In the genomic region with DNA sequence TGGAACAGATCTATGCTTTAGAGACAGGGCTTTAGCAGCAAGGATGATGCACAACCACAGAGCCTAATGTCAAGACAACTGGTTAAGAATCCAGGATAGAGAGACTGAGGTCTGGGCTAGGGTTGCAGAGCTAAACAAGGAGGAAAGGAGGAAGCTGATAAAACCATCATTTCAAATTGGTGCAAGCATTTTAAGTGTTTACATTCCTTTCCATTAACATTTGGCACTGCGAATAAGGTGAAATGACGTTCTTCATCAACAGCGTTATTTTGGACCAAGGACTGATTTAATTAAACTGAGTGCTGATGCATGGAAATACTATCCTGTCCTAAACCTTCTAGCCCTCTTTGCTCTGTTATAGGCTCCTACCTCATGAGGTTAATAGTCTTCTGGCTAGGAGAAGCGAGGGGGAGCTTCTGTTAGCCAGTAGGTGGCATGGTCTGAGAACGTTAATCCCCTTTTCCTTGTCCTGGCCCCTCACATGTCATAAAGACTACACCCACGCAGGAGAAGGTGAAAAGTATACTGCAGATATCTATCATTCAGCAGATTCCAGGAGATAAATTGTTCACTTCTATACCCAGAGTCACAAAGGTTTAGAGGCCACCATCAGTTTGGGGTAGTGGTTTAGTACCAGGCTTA, we compare ENCODE assay signal across 14 cellular contexts. TPM values are rescaled to one million over a fixed set of nuclear protein-coding genes. Genes with fewer than 3 reads are reported as not detected.
DNase-seq lines count a peak whose midpoint lies in the region; ATAC-seq and TF ChIP-seq lines count a peak whose summit lies in the region.
"Had no signal": no experiment of that assay in that cellular context is flagged by ENCODE, and none has a peak within 500 bp of the region (broad histone marks: within the 10 kb centered on the region; RNA-seq: fewer than 3 reads in every experiment).

No MANE protein-coding gene starts in this region.

- intact Hi-C loops in left ventricle myocardium superior (cut with micrococcal nuclease), result no loop called here

- H3K27ac Mint-ChIP-seq in HFFc6 (no peak overlapping the region), osteocyte (ENCODE audit: unreplicated experiment) (no peak overlapping the region)

- no peak overlapping the region for H3K4me3 Mint-ChIP-seq in HFFc6
- H3K4me3 Mint-ChIP-seq in osteocyte (ENCODE audit: unreplicated experiment), result no peak overlapping the region

- peaks cover 3% of the 10 kb centered on the region for H3K27me3 ChIP-seq in AG04450 (ENCODE audit: control insufficient read depth, insufficient read depth, low read length)
- H3K27me3 ChIP-seq: body of pancreas, Peyer's patch had no signal

- peak; percentile 76 for ATAC-seq in left ventricle myocardium superior
- ATAC-seq: body of pancreas, esophagus mucosa had no signal

- H3K4me1 Mint-ChIP-seq in HFFc6 (ENCODE audit: low read depth), result no peaks in the 10 kb centered on the region; the same call in 1 of the 2 replicates
- H3K4me1 Mint-ChIP-seq in osteocyte (ENCODE audit: unreplicated experiment), result no peaks in the 10 kb centered on the region

- POLR2A ChIA-PET in AG04450 (lab: Yijun Ruan, JAX), result no interaction called here

- CTCF ChIA-PET in AG04450 (lab: Charles Lee), result interaction anchor here (2.7 kb wide), 1 partner anchor 285 kb away, joined by 7 read pairs; no protein-coding TSS in a partner anchor

- H3K9me3 Mint-ChIP-seq in HFFc6, result no peaks in the 10 kb centered on the region
- no peaks in the 10 kb centered on the region for H3K9me3 Mint-ChIP-seq in osteocyte (ENCODE audit: unreplicated experiment)

- H3K27ac ChIP-seq in AG04450 (ENCODE audit: low read depth, low read length), result no peak overlapping the region
- H3K27ac ChIP-seq: body of pancreas, Peyer's patch had no signal

- H3K36me3 Mint-ChIP-seq in HFFc6 (ENCODE audit: low read depth) (no peaks in the 10 kb centered on the region), osteocyte (ENCODE audit: unreplicated experiment) (no peaks in the 10 kb centered on the region)

- TF ChIP-seq CTCF in AG04450 (IDR thresholded peaks at IDR 0.05; ENCODE audit: low read depth, low read length) (0 out of 2 replicates have a peak, but pooled peaks have one; percentile 5), HFFc6 (IDR thresholded peaks at IDR 0.05) (peak; percentile 26; the same call in 1 of the 2 replicates), osteocyte (IDR thresholded peaks at IDR 0.05) (no peak)

- no peaks in the 10 kb centered on the region for H3K9me3 ChIP-seq in AG04450 (ENCODE audit: control insufficient read depth, insufficient read depth, low read length)
- H3K9me3 ChIP-seq: body of pancreas, Peyer's patch had no signal

- no peak overlapping the region for H3K4me3 ChIP-seq in AG04450 (ENCODE audit: low read depth, low read length)
- H3K4me3 ChIP-seq: body of pancreas, Peyer's patch had no signal

- no peak for DNase-seq in AG04450 (ENCODE audit: low read depth, low spot score)
- no peak for DNase-seq in HFFc6
- DNase-seq in SK-N-DZ (ENCODE audit: low spot score), result peak; percentile 30
- DNase-seq in left ventricle myocardium superior, result no peak
- no peak for DNase-seq in hippocampal formation (lab: John Stamatoyannopoulos, UW)
- DNase-seq in activated gamma-delta T cell treated with Interleukin-2 at 50 U/mL for 16 hours, result no peak
- no peak for DNase-seq in osteocyte (ENCODE audit: extremely low spot score, unreplicated experiment)
- DNase-seq in NK-92 (lab: John Stamatoyannopoulos, UW; ENCODE audit: unreplicated experiment), result no peak
- DNase-seq: body of pancreas, NCI-H1417 treated with DMSO at 0.1 percent for 48 hours, Peyer's patch, posterior cingulate gyrus, substantia nigra had no signal

- peaks cover 16% of the 10 kb centered on the region for H3K27me3 Mint-ChIP-seq in HFFc6 (ENCODE audit: insufficient read depth)
- peaks cover 8% of the 10 kb centered on the region for H3K27me3 Mint-ChIP-seq in osteocyte (ENCODE audit: unreplicated experiment)

RNA-seq across cellular contexts. Expression of a gene that starts 7.6 kb away (rescaled TPM):
- polyA plus RNA-seq in AG04450 (2011; rRNA removed), result 21.0 and 29.5 TPM in 2 replicates
- polyA minus RNA-seq in AG04450 (2011; rRNA and poly(A)+ RNA removed), result 4.1 and 7.0 TPM in 2 replicates
- 10 to 100 TPM in 1 of 6 experiments, 1 to 10 TPM in 5; 4.0 to 10.2 (median 8.5) TPM for total RNA-seq in HFFc6 (2021; fragmentation: NEBNext Ultra II Directional; extraction: Animal tissue kit (Norgen Biotek cat#: 25700))
- polyA plus RNA-seq in SK-N-DZ (2014; cell fraction: cytosol; rRNA removed), result 17.9 and 22.2 TPM in 2 replicates
- polyA plus RNA-seq in SK-N-DZ (2014; cell fraction: nucleus; rRNA removed), result 9.0 and 11.0 TPM in 2 replicates
- total RNA-seq in left ventricle myocardium superior, result 45.6 TPM
- total RNA-seq in osteocyte, result 31.8 and 39.6 TPM in 2 replicates
